Comparison of ENCODE assay signal across 8 cellular contexts in the genomic region with DNA sequence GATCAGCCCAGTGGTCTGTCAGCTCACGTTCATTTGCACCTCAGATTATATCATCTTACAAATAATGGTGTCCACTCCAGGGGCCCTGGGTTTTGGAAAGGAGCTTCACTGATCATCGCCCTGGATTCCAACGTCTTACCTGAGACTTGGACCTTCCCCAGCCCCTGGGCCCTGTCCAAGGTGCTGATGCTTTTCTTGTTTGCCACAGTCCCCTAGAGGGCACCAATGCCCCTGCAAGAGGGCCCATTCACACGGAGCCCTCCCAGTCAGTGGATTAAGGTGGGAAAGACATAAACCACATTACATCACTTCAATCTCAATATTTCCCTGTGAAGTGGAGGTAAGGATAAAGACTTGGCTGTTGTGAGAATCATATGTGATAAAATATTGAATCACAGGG.
DNase-seq lines count a peak whose midpoint lies in the region; ATAC-seq and TF ChIP-seq lines count a peak whose summit lies in the region.

No MANE protein-coding gene starts in this region.

- H4K91ac ChIP-seq in trophoblast cell (ENCODE audit: low read depth, low read length), result no peak overlapping the region

- no peak overlapping the region for H3K4me3 ChIP-seq in cardiac fibroblast (replicated peaks in 1 of 2; ENCODE audit: low read depth in 2 of 2, low read length in 2 of 2)
- H3K4me3 ChIP-seq in trophoblast cell (ENCODE audit: low read depth, low read length), result no peak overlapping the region
- H3K4me3 ChIP-seq in esophagus squamous epithelium, result no peak overlapping the region

- no peaks in the 10 kb centered on the region for H3K79me2 ChIP-seq in trophoblast cell (ENCODE audit: control insufficient read depth, insufficient read depth, low read length, poor library complexity)

- no peak overlapping the region for H2BK12ac ChIP-seq in trophoblast cell (ENCODE audit: low read length)

- H3K27ac ChIP-seq in trophoblast cell (ENCODE audit: low read depth, low read length) (no peak overlapping the region), esophagus squamous epithelium (no peak overlapping the region)

- no peak overlapping the region for H3K18ac ChIP-seq in trophoblast cell (ENCODE audit: low read length)

- H3K27me3 Mint-ChIP-seq in activated CD4-positive, alpha-beta T cell treated with anti-CD3 and anti-CD28 coated beads, Interleukin-2, amount 10 ng/mL, durations not matched to agents 7 days and 5 days, result no peaks in the 10 kb centered on the region

- no peak for TF ChIP-seq POLR2A in esophagus squamous epithelium (IDR thresholded peaks at IDR 0.05)

- H3K27me3 ChIP-seq in trophoblast cell (ENCODE audit: insufficient read depth, low read length), result no peaks in the 10 kb centered on the region
- H3K27me3 ChIP-seq in esophagus squamous epithelium, result peaks cover 0 to 19% (median 0%) of the 10 kb centered on the region in 4 donors

- H3K9ac ChIP-seq in trophoblast cell (ENCODE audit: low read length), result no peak overlapping the region

- H2BK120ac ChIP-seq in trophoblast cell (ENCODE audit: insufficient read depth, low read length, poor library complexity), result no peak overlapping the region

- H4K12ac ChIP-seq in trophoblast cell (ENCODE audit: low read depth, low read length), result no peak overlapping the region

- H3K4me1 Mint-ChIP-seq in activated CD4-positive, alpha-beta T cell treated with anti-CD3 and anti-CD28 coated beads, Interleukin-2, amount 10 ng/mL, durations not matched to agents 7 days and 5 days, result no peaks in the 10 kb centered on the region

- H3K4me2 ChIP-seq in trophoblast cell (ENCODE audit: low read length), result no peak overlapping the region

- H3K23ac ChIP-seq in trophoblast cell (ENCODE audit: low read length), result no peak overlapping the region

- H3K14ac ChIP-seq in trophoblast cell (ENCODE audit: low read length), result no peak overlapping the region

- peaks cover 3% of the 10 kb centered on the region for H3K9me3 ChIP-seq in trophoblast cell (ENCODE audit: insufficient read depth, low read depth, low read length)
- no peaks in the 10 kb centered on the region for H3K9me3 ChIP-seq in esophagus squamous epithelium

- no peak overlapping the region for H3K4me3 Mint-ChIP-seq in activated CD4-positive, alpha-beta T cell treated with anti-CD3 and anti-CD28 coated beads, Interleukin-2, amount 10 ng/mL, durations not matched to agents 7 days and 5 days

- CTCF ChIA-PET in activated CD4-positive, alpha-beta T cell treated with anti-CD3 and anti-CD28 coated beads, Interleukin-2, amount 10 ng/mL, durations not matched to agents 7 days and 5 days (lab: Charles Lee), result no interaction called here

- no CpG with 5 or more reads among the region's 4 CpGs for WGBS in trophoblast cell (ENCODE audit: extremely low coverage, insufficient coverage, insufficient read length)
- WGBS in esophagus squamous epithelium, 2 donors, result 9 to 17% methylated on average over 1 to 4 of the region's 4 CpGs

- no peak for ATAC-seq in HG02938 (IDR thresholded peaks at IDR 0.05; ENCODE audit: unreplicated experiment)

- H4K8ac ChIP-seq in trophoblast cell (ENCODE audit: low read depth, low read length), result no peak overlapping the region

- TF ChIP-seq CTCF in cardiac fibroblast (IDR thresholded peaks at IDR 0.05; ENCODE audit: low read depth, low read length) (peak; percentile 38), esophagus squamous epithelium (IDR thresholded peaks at IDR 0.05) (peak in 1 of 6 experiments; percentile 17)

- H2AK5ac ChIP-seq in trophoblast cell (ENCODE audit: low read length), result no peak overlapping the region

- no peaks in the 10 kb centered on the region for H3K79me1 ChIP-seq in trophoblast cell (ENCODE audit: low read length)

- no peak overlapping the region for H3K4ac ChIP-seq in trophoblast cell (ENCODE audit: low read depth, low read length)

- H2AFZ ChIP-seq in trophoblast cell (ENCODE audit: insufficient read depth, low read length, poor library complexity), result no peak overlapping the region

- H3K36me3 ChIP-seq in trophoblast cell (ENCODE audit: control insufficient read depth in 1 of 2, insufficient read depth in 2 of 2, low read length in 2 of 2) (no peaks in the 10 kb centered on the region), esophagus squamous epithelium (no peaks in the 10 kb centered on the region)

- H3K9me3 Mint-ChIP-seq in activated CD4-positive, alpha-beta T cell treated with anti-CD3 and anti-CD28 coated beads, Interleukin-2, amount 10 ng/mL, durations not matched to agents 7 days and 5 days, result no peaks in the 10 kb centered on the region

- H3K4me1 ChIP-seq in trophoblast cell (ENCODE audit: control insufficient read depth in 1 of 2, insufficient read depth in 2 of 2, low read length in 2 of 2) (peaks cover 4 to 5% of the 10 kb centered on the region in 2 experiments), esophagus squamous epithelium (no peaks in the 10 kb centered on the region)

- no peaks in the 10 kb centered on the region for H3K36me3 Mint-ChIP-seq in activated CD4-positive, alpha-beta T cell treated with anti-CD3 and anti-CD28 coated beads, Interleukin-2, amount 10 ng/mL, durations not matched to agents 7 days and 5 days (ENCODE audit: low read depth)

- intact Hi-C loops in esophagus squamous epithelium (cut with DNase I), result no loop called here

- DNase-seq in activated CD4-positive, alpha-beta T cell treated with anti-CD3 and anti-CD28 coated beads, Interleukin-2, amount 10 ng/mL, durations not matched to agents 7 days and 5 days, result peak; percentile 60
- no peak for DNase-seq in activated CD4-positive, alpha-beta T cell treated with anti-CD3 and anti-CD28 coated beads for 4 hours
- DNase-seq in NCI-H226 (peak; percentile 31), cardiac fibroblast (ENCODE audit: low read depth in 2 of 2) (peak; percentile 16 to 27), trophoblast cell (peak; percentile 51 to 73), esophagus squamous epithelium (lab: John Stamatoyannopoulos, UW) (no peak), hippocampal formation (lab: John Stamatoyannopoulos, UW) (no peak)

- H3K27ac Mint-ChIP-seq in activated CD4-positive, alpha-beta T cell treated with anti-CD3 and anti-CD28 coated beads, Interleukin-2, amount 10 ng/mL, durations not matched to agents 7 days and 5 days, result no peak overlapping the region

- POLR2A ChIA-PET in activated CD4-positive, alpha-beta T cell treated with anti-CD3 and anti-CD28 coated beads, Interleukin-2, amount 10 ng/mL, durations not matched to agents 7 days and 5 days (lab: Charles Lee), result no interaction called here

- H2BK5ac ChIP-seq in trophoblast cell (ENCODE audit: low read depth, low read length, poor library complexity), result no peak overlapping the region

Comparison
In these comparisons a context has a peak if more than half of its experiments do, and no peak if none do; other contexts are left out.
1. DNase-seq: peak in activated CD4-positive, alpha-beta T cell treated with anti-CD3 and anti-CD28 coated beads, Interleukin-2, amount 10 ng/mL, durations not matched to agents 7 days and 5 days (single experiment), NCI-H226 (single experiment), cardiac fibroblast (2 of 2) and trophoblast cell (2 of 2); none in activated CD4-positive, alpha-beta T cell treated with anti-CD3 and anti-CD28 coated beads for 4 hours (0 of 2), esophagus squamous epithelium (single experiment) and hippocampal formation (0 of 2).